Comparison of ENCODE assay signal across 2 cellular contexts in the genomic region with DNA sequence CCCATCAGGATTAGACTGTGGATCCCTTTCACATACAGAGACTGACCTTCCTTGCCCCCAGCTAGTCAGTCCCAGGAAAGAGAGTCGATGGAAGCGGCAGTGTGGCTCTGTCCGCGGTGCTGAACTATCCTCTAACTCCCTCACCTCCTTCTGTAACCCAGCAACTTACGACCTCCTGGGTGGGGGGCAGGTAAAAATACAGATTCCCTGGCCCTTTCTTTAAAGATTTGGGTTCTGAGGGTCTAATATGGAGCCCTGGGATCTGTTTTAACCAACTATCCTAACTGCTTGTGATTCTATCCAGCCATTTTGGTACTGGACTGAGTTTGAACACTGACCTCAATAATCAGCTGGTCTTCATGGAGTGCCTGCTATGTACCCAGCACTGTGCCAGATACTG.
TF ChIP-seq lines count a peak whose summit lies in the region.

No MANE protein-coding gene starts in this region.

TF ChIP-seq in GM12878, 131 proteins besides CTCF, POLR2A, EP300 and RAD21:
- TF ChIP-seq, protein P1, sequence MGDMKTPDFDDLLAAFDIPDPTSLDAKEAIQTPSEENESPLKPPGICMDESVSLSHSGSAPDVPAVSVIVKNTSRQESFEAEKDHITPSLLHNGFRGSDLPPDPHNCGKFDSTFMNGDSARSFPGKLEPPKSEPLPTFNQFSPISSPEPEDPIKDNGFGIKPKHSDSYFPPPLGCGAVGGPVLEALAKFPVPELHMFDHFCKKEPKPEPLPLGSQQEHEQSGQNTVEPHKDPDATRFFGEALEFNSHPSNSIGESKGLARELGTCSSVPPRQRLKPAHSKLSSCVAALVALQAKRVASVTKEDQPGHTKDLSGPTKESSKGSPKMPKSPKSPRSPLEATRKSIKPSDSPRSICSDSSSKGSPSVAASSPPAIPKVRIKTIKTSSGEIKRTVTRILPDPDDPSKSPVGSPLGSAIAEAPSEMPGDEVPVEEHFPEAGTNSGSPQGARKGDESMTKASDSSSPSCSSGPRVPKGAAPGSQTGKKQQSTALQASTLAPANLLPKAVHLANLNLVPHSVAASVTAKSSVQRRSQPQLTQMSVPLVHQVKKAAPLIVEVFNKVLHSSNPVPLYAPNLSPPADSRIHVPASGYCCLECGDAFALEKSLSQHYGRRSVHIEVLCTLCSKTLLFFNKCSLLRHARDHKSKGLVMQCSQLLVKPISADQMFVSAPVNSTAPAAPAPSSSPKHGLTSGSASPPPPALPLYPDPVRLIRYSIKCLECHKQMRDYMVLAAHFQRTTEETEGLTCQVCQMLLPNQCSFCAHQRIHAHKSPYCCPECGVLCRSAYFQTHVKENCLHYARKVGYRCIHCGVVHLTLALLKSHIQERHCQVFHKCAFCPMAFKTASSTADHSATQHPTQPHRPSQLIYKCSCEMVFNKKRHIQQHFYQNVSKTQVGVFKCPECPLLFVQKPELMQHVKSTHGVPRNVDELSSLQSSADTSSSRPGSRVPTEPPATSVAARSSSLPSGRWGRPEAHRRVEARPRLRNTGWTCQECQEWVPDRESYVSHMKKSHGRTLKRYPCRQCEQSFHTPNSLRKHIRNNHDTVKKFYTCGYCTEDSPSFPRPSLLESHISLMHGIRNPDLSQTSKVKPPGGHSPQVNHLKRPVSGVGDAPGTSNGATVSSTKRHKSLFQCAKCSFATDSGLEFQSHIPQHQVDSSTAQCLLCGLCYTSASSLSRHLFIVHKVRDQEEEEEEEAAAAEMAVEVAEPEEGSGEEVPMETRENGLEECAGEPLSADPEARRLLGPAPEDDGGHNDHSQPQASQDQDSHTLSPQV (IDR thresholded peaks at IDR 0.05) = no peak
- TF ChIP-seq, protein P2, sequence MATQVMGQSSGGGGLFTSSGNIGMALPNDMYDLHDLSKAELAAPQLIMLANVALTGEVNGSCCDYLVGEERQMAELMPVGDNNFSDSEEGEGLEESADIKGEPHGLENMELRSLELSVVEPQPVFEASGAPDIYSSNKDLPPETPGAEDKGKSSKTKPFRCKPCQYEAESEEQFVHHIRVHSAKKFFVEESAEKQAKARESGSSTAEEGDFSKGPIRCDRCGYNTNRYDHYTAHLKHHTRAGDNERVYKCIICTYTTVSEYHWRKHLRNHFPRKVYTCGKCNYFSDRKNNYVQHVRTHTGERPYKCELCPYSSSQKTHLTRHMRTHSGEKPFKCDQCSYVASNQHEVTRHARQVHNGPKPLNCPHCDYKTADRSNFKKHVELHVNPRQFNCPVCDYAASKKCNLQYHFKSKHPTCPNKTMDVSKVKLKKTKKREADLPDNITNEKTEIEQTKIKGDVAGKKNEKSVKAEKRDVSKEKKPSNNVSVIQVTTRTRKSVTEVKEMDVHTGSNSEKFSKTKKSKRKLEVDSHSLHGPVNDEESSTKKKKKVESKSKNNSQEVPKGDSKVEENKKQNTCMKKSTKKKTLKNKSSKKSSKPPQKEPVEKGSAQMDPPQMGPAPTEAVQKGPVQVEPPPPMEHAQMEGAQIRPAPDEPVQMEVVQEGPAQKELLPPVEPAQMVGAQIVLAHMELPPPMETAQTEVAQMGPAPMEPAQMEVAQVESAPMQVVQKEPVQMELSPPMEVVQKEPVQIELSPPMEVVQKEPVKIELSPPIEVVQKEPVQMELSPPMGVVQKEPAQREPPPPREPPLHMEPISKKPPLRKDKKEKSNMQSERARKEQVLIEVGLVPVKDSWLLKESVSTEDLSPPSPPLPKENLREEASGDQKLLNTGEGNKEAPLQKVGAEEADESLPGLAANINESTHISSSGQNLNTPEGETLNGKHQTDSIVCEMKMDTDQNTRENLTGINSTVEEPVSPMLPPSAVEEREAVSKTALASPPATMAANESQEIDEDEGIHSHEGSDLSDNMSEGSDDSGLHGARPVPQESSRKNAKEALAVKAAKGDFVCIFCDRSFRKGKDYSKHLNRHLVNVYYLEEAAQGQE (IDR thresholded peaks at IDR 0.05; ENCODE audit: low read depth, low read length) = peak; percentile 89

TF ChIP-seq in HepG2, 621 proteins besides CTCF, POLR2A, EP300 and RAD21 (continues in another document):
- TF ChIP-seq TSC22D2 (CRISPR knock-in tag; IDR thresholded peaks at IDR 0.05; ENCODE audit: borderline replicate concordance) (peak; percentile 51; the same call in 1 of the 2 replicates), MEF2D (CRISPR knock-in tag; IDR thresholded peaks at IDR 0.05) (no peak), HDAC2 (CRISPR knock-in tag; IDR thresholded peaks at IDR 0.05) (0 out of 2 replicates have a peak, but pooled peaks have one; percentile 30), ZNF563 (CRISPR knock-in tag; IDR thresholded peaks at IDR 0.05) (peak; percentile 26; the same call in 1 of the 2 replicates), ZFP37 (CRISPR knock-in tag; IDR thresholded peaks at IDR 0.05; ENCODE audit: borderline replicate concordance) (peak; percentile 72; the same call in 1 of the 2 replicates), ERF (CRISPR knock-in tag; IDR thresholded peaks at IDR 0.05) (0 out of 2 replicates have a peak, but pooled peaks have one; percentile 56), HOXA5 (CRISPR knock-in tag; IDR thresholded peaks at IDR 0.05) (peak; percentile 24; the same call in 1 of the 2 replicates), ZNF766 (CRISPR knock-in tag; IDR thresholded peaks at IDR 0.05; ENCODE audit: borderline replicate concordance) (0 out of 2 replicates have a peak, but pooled peaks have one; percentile 45), SMAD9 (CRISPR knock-in tag; IDR thresholded peaks at IDR 0.05) (no peak), SOX13 (IDR thresholded peaks at IDR 0.05) (no peak), SOX13 (CRISPR knock-in tag; conservative IDR thresholded peaks at IDR 0.05 in 1 of 2, IDR thresholded peaks at IDR 0.05 in 1 of 2) (0 out of 4 replicates have a peak, but pooled peaks of 1 of the 2 experiments have one; percentile 21), ZNF615 (CRISPR knock-in tag; IDR thresholded peaks at IDR 0.05; ENCODE audit: borderline replicate concordance) (no peak), ZNF709 (CRISPR knock-in tag; IDR thresholded peaks at IDR 0.05) (no peak), ZNF343 (CRISPR knock-in tag; IDR thresholded peaks at IDR 0.05) (no peak), ZNF430 (CRISPR knock-in tag; IDR thresholded peaks at IDR 0.05) (0 out of 2 replicates have a peak, but pooled peaks have one; percentile 37), SRY (CRISPR knock-in tag; IDR thresholded peaks at IDR 0.05) (0 out of 2 replicates have a peak, but pooled peaks have one; percentile 35), TCF7 (IDR thresholded peaks at IDR 0.05; ENCODE audit: low read depth) (no peak), ZNF264 (CRISPR knock-in tag; IDR thresholded peaks at IDR 0.05) (no peak), MIER3 (CRISPR knock-in tag; IDR thresholded peaks at IDR 0.05; ENCODE audit: borderline replicate concordance) (peak; percentile 45; the same call in 1 of the 2 replicates), SMAD3 (CRISPR knock-in tag; IDR thresholded peaks at IDR 0.05) (0 out of 2 replicates have a peak, but pooled peaks have one; percentile 30), WIZ (CRISPR knock-in tag; IDR thresholded peaks at IDR 0.05) (peak; percentile 88), FOSL2 (CRISPR knock-in tag; IDR thresholded peaks at IDR 0.05) (0 out of 2 replicates have a peak, but pooled peaks have one; percentile 7), ZSCAN9 (CRISPR knock-in tag; IDR thresholded peaks at IDR 0.05; ENCODE audit: borderline replicate concordance) (peak; percentile 69; the same call in 1 of the 2 replicates), SALL1 (CRISPR knock-in tag; IDR thresholded peaks at IDR 0.05) (peak; percentile 54), MTA1 (CRISPR knock-in tag; IDR thresholded peaks at IDR 0.05; ENCODE audit: borderline replicate concordance) (no peak), SAP130 (CRISPR knock-in tag; IDR thresholded peaks at IDR 0.05; ENCODE audit: low read depth) (peak; percentile 37; the same call in 1 of the 2 replicates), MTF2 (CRISPR knock-in tag; IDR thresholded peaks at IDR 0.05; ENCODE audit: borderline replicate concordance) (no peak)
- TF ChIP-seq, protein P3, sequence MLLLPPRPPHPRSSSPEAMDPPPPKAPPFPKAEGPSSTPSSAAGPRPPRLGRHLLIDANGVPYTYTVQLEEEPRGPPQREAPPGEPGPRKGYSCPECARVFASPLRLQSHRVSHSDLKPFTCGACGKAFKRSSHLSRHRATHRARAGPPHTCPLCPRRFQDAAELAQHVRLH (CRISPR knock-in tag; IDR thresholded peaks at IDR 0.05; ENCODE audit: borderline replicate concordance, low read depth) = 0 out of 2 replicates have a peak, but pooled peaks have one; percentile 45
- TF ChIP-seq, protein P4, sequence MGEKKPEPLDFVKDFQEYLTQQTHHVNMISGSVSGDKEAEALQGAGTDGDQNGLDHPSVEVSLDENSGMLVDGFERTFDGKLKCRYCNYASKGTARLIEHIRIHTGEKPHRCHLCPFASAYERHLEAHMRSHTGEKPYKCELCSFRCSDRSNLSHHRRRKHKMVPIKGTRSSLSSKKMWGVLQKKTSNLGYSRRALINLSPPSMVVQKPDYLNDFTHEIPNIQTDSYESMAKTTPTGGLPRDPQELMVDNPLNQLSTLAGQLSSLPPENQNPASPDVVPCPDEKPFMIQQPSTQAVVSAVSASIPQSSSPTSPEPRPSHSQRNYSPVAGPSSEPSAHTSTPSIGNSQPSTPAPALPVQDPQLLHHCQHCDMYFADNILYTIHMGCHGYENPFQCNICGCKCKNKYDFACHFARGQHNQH (CRISPR knock-in tag; IDR thresholded peaks at IDR 0.05) = 0 out of 2 replicates have a peak, but pooled peaks have one; percentile 38
- TF ChIP-seq, protein P5, sequence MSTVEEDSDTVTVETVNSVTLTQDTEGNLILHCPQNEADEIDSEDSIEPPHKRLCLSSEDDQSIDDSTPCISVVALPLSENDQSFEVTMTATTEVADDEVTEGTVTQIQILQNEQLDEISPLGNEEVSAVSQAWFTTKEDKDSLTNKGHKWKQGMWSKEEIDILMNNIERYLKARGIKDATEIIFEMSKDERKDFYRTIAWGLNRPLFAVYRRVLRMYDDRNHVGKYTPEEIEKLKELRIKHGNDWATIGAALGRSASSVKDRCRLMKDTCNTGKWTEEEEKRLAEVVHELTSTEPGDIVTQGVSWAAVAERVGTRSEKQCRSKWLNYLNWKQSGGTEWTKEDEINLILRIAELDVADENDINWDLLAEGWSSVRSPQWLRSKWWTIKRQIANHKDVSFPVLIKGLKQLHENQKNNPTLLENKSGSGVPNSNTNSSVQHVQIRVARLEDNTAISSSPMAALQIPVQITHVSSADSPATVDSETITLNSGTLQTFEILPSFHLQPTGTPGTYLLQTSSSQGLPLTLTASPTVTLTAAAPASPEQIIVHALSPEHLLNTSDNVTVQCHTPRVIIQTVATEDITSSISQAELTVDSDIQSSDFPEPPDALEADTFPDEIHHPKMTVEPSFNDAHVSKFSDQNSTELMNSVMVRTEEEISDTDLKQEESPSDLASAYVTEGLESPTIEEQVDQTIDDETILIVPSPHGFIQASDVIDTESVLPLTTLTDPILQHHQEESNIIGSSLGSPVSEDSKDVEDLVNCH (CRISPR knock-in tag; IDR thresholded peaks at IDR 0.05) = no peak
- TF ChIP-seq, protein P6, sequence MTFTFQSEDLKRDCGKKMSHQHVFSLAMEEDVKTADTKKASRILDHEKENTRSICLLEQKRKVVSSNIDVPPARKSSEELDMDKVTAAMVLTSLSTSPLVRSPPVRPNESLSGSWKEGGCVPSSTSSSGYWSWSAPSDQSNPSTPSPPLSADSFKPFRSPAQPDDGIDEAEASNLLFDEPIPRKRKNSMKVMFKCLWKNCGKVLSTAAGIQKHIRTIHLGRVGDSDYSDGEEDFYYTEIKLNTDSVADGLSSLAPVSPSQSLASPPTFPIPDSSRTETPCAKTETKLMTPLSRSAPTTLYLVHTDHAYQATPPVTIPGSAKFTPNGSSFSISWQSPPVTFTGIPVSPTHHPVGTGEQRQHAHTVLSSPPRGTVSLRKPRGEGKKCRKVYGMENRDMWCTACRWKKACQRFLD (CRISPR knock-in tag; IDR thresholded peaks at IDR 0.05; ENCODE audit: borderline replicate concordance) = no peak
- TF ChIP-seq, protein P7, sequence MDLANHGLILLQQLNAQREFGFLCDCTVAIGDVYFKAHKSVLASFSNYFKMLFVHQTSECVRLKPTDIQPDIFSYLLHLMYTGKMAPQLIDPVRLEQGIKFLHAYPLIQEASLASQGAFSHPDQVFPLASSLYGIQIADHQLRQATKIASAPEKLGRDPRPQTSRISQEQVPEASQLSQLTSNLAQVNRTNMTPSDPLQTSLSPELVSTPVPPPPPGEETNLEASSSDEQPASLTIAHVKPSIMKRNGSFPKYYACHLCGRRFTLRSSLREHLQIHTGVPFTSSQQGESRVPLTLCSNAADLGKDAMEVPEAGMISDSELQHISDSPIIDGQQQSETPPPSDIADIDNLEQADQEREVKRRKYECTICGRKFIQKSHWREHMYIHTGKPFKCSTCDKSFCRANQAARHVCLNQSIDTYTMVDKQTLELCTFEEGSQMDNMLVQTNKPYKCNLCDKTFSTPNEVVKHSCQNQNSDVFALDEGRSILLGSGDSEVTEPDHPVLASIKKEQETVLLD (CRISPR knock-in tag; IDR thresholded peaks at IDR 0.05; ENCODE audit: low read depth) = no peak
- TF ChIP-seq, protein P8, sequence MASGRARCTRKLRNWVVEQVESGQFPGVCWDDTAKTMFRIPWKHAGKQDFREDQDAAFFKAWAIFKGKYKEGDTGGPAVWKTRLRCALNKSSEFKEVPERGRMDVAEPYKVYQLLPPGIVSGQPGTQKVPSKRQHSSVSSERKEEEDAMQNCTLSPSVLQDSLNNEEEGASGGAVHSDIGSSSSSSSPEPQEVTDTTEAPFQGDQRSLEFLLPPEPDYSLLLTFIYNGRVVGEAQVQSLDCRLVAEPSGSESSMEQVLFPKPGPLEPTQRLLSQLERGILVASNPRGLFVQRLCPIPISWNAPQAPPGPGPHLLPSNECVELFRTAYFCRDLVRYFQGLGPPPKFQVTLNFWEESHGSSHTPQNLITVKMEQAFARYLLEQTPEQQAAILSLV (CRISPR knock-in tag; IDR thresholded peaks at IDR 0.05; ENCODE audit: borderline replicate concordance) = 0 out of 2 replicates have a peak, but pooled peaks have one; percentile 33
- TF ChIP-seq, protein P9, sequence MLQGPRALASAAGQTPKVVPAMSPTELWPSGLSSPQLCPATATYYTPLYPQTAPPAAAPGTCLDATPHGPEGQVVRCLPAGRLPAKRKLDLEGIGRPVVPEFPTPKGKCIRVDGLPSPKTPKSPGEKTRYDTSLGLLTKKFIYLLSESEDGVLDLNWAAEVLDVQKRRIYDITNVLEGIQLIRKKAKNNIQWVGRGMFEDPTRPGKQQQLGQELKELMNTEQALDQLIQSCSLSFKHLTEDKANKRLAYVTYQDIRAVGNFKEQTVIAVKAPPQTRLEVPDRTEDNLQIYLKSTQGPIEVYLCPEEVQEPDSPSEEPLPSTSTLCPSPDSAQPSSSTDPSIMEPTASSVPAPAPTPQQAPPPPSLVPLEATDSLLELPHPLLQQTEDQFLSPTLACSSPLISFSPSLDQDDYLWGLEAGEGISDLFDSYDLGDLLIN (CRISPR knock-in tag; IDR thresholded peaks at IDR 0.05; ENCODE audit: borderline replicate concordance) = no peak
- TF ChIP-seq, protein P10, sequence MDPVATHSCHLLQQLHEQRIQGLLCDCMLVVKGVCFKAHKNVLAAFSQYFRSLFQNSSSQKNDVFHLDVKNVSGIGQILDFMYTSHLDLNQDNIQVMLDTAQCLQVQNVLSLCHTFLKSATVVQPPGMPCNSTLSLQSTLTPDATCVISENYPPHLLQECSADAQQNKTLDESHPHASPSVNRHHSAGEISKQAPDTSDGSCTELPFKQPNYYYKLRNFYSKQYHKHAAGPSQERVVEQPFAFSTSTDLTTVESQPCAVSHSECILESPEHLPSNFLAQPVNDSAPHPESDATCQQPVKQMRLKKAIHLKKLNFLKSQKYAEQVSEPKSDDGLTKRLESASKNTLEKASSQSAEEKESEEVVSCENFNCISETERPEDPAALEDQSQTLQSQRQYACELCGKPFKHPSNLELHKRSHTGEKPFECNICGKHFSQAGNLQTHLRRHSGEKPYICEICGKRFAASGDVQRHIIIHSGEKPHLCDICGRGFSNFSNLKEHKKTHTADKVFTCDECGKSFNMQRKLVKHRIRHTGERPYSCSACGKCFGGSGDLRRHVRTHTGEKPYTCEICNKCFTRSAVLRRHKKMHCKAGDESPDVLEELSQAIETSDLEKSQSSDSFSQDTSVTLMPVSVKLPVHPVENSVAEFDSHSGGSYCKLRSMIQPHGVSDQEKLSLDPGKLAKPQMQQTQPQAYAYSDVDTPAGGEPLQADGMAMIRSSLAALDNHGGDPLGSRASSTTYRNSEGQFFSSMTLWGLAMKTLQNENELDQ (CRISPR knock-in tag; IDR thresholded peaks at IDR 0.05; ENCODE audit: borderline replicate concordance) = 0 out of 2 replicates have a peak, but pooled peaks have one; percentile 34
